Comparison of ENCODE assay signal across 8 cellular contexts in the genomic region with DNA sequence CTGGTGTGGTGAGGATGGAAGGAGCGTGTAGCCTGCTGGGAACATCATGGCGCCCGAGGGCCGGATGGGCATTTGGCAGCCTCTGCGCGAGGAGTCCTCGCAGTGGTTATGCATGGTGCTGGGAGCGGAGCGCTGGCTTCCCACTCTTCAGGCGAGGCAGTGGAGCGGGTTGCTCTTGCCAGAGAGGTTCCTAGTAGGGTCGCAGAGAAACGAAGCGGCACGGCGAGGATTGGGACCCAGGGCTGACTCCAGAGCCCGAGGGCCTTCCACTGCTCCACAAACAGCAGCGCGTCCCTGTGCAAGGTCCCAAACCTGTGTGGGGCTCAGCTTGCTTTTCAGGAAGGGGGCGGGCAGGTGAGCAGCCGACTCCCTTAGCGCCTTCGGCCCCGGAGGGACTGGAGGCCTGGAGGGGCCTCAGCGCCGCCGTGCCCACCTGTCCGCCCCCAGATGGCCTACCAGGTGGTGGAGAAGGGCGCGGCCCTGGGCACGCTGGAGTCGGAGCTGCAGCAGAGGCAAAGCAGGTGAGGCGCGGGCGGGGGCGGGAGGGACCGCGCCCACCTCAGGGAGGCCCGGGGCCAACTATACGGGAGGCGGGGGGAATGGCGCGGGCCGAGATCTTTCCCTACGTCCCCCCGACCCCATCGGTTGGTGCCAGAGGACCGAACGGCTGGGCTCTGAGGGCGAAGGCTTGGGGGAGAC. TPM values are rescaled to one million over a fixed set of nuclear protein-coding genes. Genes with fewer than 3 reads are reported as not detected.
DNase-seq lines count a peak whose midpoint lies in the region; ATAC-seq lines count a peak whose summit lies in the region.

No MANE protein-coding gene starts in this region.

- H3K27ac Mint-ChIP-seq in activated CD8-positive, alpha-beta T cell treated with anti-CD3 and anti-CD28 coated beads, Interleukin-2, amount 10 ng/mL, durations not matched to agents 7 days and 5 days, result peak overlapping the region; percentile 20
- peak overlapping the region in 1 of 2 donors; percentile 74 for H3K27ac Mint-ChIP-seq in stimulated activated naive CD8-positive, alpha-beta T cell treated with anti-CD3 and anti-CD28 coated beads, Interleukin-15, amount 100 ng/mL, for 72 hours

- DNase-seq in DMS 273 (lab: John Stamatoyannopoulos, UW; ENCODE audit: unreplicated experiment), result peak; percentile 63
- no peak for DNase-seq in DMS 273 treated with DMSO at 0.1 percent for 48 hours (lab: John Stamatoyannopoulos, UW)
- DNase-seq in activated CD8-positive, alpha-beta T cell treated with anti-CD3 and anti-CD28 coated beads, Interleukin-2, amount 10 ng/mL, durations not matched to agents 7 days and 5 days, result no peak
- peak; percentile 43 for DNase-seq in iPS-NIHi7 (ENCODE audit: extremely low spot score)
- DNase-seq in stimulated activated naive CD8-positive, alpha-beta T cell treated with anti-CD3 and anti-CD28 coated beads, Interleukin-15, amount 100 ng/mL, for 72 hours, result no peak
- DNase-seq in effector CD4-positive, alpha-beta T cell, result no peak
- DNase-seq in ureter (ENCODE audit: low spot score), result no peak
- no peak for DNase-seq in medulla oblongata (ENCODE audit: extremely low spot score)

- H3K9me3 Mint-ChIP-seq in activated CD8-positive, alpha-beta T cell treated with anti-CD3 and anti-CD28 coated beads, Interleukin-2, amount 10 ng/mL, durations not matched to agents 7 days and 5 days (ENCODE audit: insufficient read depth), result no peaks in the 10 kb centered on the region
- H3K9me3 Mint-ChIP-seq in stimulated activated naive CD8-positive, alpha-beta T cell treated with anti-CD3 and anti-CD28 coated beads, Interleukin-15, amount 100 ng/mL, for 72 hours, result no peaks in the 10 kb centered on the region

- peaks cover 33% of the 10 kb centered on the region for H3K4me1 Mint-ChIP-seq in activated CD8-positive, alpha-beta T cell treated with anti-CD3 and anti-CD28 coated beads, Interleukin-2, amount 10 ng/mL, durations not matched to agents 7 days and 5 days (ENCODE audit: low read depth)
- peaks cover 61% of the 10 kb centered on the region for H3K4me1 Mint-ChIP-seq in stimulated activated naive CD8-positive, alpha-beta T cell treated with anti-CD3 and anti-CD28 coated beads, Interleukin-15, amount 100 ng/mL, for 72 hours

- POLR2A ChIA-PET in activated CD8-positive, alpha-beta T cell treated with anti-CD3 and anti-CD28 coated beads, Interleukin-2, amount 10 ng/mL, durations not matched to agents 7 days and 5 days (lab: Charles Lee), result interaction anchor here (0.7 kb wide), 1 partner anchor 10 kb away, joined by 3 read pairs; no protein-coding TSS in a partner anchor

- H3K4me3 Mint-ChIP-seq in activated CD8-positive, alpha-beta T cell treated with anti-CD3 and anti-CD28 coated beads, Interleukin-2, amount 10 ng/mL, durations not matched to agents 7 days and 5 days, result no peak overlapping the region
- H3K4me3 Mint-ChIP-seq in stimulated activated naive CD8-positive, alpha-beta T cell treated with anti-CD3 and anti-CD28 coated beads, Interleukin-15, amount 100 ng/mL, for 72 hours, result peak overlapping the region in 1 of 2 donors; percentile 13

- H3K27me3 Mint-ChIP-seq in activated CD8-positive, alpha-beta T cell treated with anti-CD3 and anti-CD28 coated beads, Interleukin-2, amount 10 ng/mL, durations not matched to agents 7 days and 5 days (ENCODE audit: low read depth), result no peaks in the 10 kb centered on the region
- H3K27me3 Mint-ChIP-seq in stimulated activated naive CD8-positive, alpha-beta T cell treated with anti-CD3 and anti-CD28 coated beads, Interleukin-15, amount 100 ng/mL, for 72 hours, result no peaks in the 10 kb centered on the region

- CTCF ChIA-PET in activated CD8-positive, alpha-beta T cell treated with anti-CD3 and anti-CD28 coated beads, Interleukin-2, amount 10 ng/mL, durations not matched to agents 7 days and 5 days (lab: Charles Lee), result interaction anchor here (1.0 kb wide), 1 partner anchor 10 kb away, joined by 3 read pairs; no protein-coding TSS in a partner anchor

- no peak for ATAC-seq in activated CD8-positive, alpha-beta T cell treated with anti-CD3 and anti-CD28 coated beads, Interleukin-2, amount 10 ng/mL, durations not matched to agents 7 days and 5 days
- peak; percentile 11 for ATAC-seq in stimulated activated naive CD8-positive, alpha-beta T cell treated with anti-CD3 and anti-CD28 coated beads, Interleukin-15, amount 100 ng/mL, for 72 hours

- H3K36me3 Mint-ChIP-seq in activated CD8-positive, alpha-beta T cell treated with anti-CD3 and anti-CD28 coated beads, Interleukin-2, amount 10 ng/mL, durations not matched to agents 7 days and 5 days (ENCODE audit: low read depth), result peaks cover 64% of the 10 kb centered on the region

RNA-seq across cellular contexts. Expression of gene ATG16L2, which starts 7.2 kb away (rescaled TPM):
- 100 to 1,000 TPM; 104 to 105 TPM for total RNA-seq in activated CD8-positive, alpha-beta T cell treated with anti-CD3 and anti-CD28 coated beads, Interleukin-2, amount 10 ng/mL, durations not matched to agents 7 days and 5 days
- 39.7 TPM for total RNA-seq in ureter

RNA-seq across cellular contexts. Expression of gene STARD10, which starts 27.5 kb away (rescaled TPM):
- 1 to 10 TPM; 4.0 to 4.5 TPM for total RNA-seq in activated CD8-positive, alpha-beta T cell treated with anti-CD3 and anti-CD28 coated beads, Interleukin-2, amount 10 ng/mL, durations not matched to agents 7 days and 5 days
- total RNA-seq in ureter, result 66.7 TPM

Comparison
In these comparisons a context has a peak if more than half of its experiments do, and no peak if none do; other contexts are left out.
1. DNase-seq: peak in DMS 273 (single experiment) and iPS-NIHi7 (single experiment); none in DMS 273 treated with DMSO at 0.1 percent for 48 hours (single experiment), activated CD8-positive, alpha-beta T cell treated with anti-CD3 and anti-CD28 coated beads, Interleukin-2, amount 10 ng/mL, durations not matched to agents 7 days and 5 days (single experiment), stimulated activated naive CD8-positive, alpha-beta T cell treated with anti-CD3 and anti-CD28 coated beads, Interleukin-15, amount 100 ng/mL, for 72 hours (0 of 2), effector CD4-positive, alpha-beta T cell (single experiment), ureter (single experiment) and medulla oblongata (single experiment).
2. RNA of gene STARD10, which starts 27.5 kb away (total RNA-seq): 66.7 TPM in ureter (single experiment); 4.0 to 4.5 TPM in activated CD8-positive, alpha-beta T cell treated with anti-CD3 and anti-CD28 coated beads, Interleukin-2, amount 10 ng/mL, durations not matched to agents 7 days and 5 days; every median in the first group is over 10 times any median in the second.